Comparison of ENCODE assay signal across 9 cellular contexts in genomic region chr5:133610489-133611356, GRCh38. TPM values are rescaled to one million over a fixed set of nuclear protein-coding genes. Genes with fewer than 3 reads are reported as not detected.
DNase-seq lines count a peak whose midpoint lies in the region; ATAC-seq and TF ChIP-seq lines count a peak whose summit lies in the region.
"Had no signal": no experiment of that assay in that cellular context is flagged by ENCODE, and none has a peak within 500 bp of the region (broad histone marks: within the 10 kb centered on the region; RNA-seq: fewer than 3 reads in every experiment).

No MANE protein-coding gene starts in this region.

- POLR2A ChIA-PET in T-cell (lab: Charles Lee), result no interaction called here

- H3K27ac ChIP-seq in dorsolateral prefrontal cortex (peak overlapping the region in 25 of 59 donors; percentile 10 to 80 (median 65)), liver (ENCODE audit: low read depth in 1 of 2, low read length in 2 of 2) (no peak overlapping the region)
- H3K27ac ChIP-seq: PC-9 had no signal

- ATAC-seq in HG03354 (IDR thresholded peaks at IDR 0.05; ENCODE audit: poor library complexity, severe bottlenecking, unreplicated experiment) (peak; percentile 43), T-cell (replicated peaks in 1 of 4) (peak; percentile 48 to 65 (median 61))

- no peaks in the 10 kb centered on the region for H3K36me3 Mint-ChIP-seq in T-cell

- H3K27me3 Mint-ChIP-seq in T-cell, result peaks cover 41 to 66% of the 10 kb centered on the region in 2 donors

- peaks cover 15 to 18% (median 16%) of the 10 kb centered on the region in 4 donors for H3K4me1 ChIP-seq in liver (ENCODE audit: control insufficient read depth in 4 of 4, insufficient read depth in 4 of 4, low read length in 3 of 4)

- intact Hi-C loops in dorsolateral prefrontal cortex (cut with DNase I), result loop anchor here (5.0 to 10.0 kb wide), 3 partner anchors 186 to 498 kb away; no protein-coding TSS in a partner anchor

- H3K27me3 ChIP-seq in dorsolateral prefrontal cortex, result peaks cover 0 to 68% (median 17%) of the 10 kb centered on the region in 45 donors
- H3K27me3 ChIP-seq in liver (ENCODE audit: control insufficient read depth in 4 of 4, insufficient read depth in 4 of 4, low read length in 3 of 4), result peaks cover 5 to 13% (median 7%) of the 10 kb centered on the region in 4 donors

- no peaks in the 10 kb centered on the region for H3K9me3 ChIP-seq in liver (ENCODE audit: control insufficient read depth in 4 of 4, low read length in 3 of 4)

- no peak overlapping the region for H3K9ac ChIP-seq in liver (ENCODE audit: low read depth in 1 of 2, low read length in 2 of 2)

- H3K36me3 ChIP-seq in liver (ENCODE audit: control insufficient read depth in 4 of 4, insufficient read depth in 3 of 4, low read depth in 1 of 4, low read length in 3 of 4), result no peaks in the 10 kb centered on the region

- H3K4me1 Mint-ChIP-seq in T-cell, result peaks cover 15 to 17% (median 16%) of the 10 kb centered on the region in 3 donors

- CTCF ChIA-PET in T-cell (lab: Charles Lee), result interaction anchor here in 1 of 2 donors (0.5 kb wide), 1 partner anchor 672 kb away, joined by 5 read pairs; no protein-coding TSS in a partner anchor

- in situ Hi-C loops in Caki2 (cut with HindIII; ENCODE audit: low pct_unique_long_range_greater_than_20kb, low sequenced_read_pairs), result no loop called here

- no peaks in the 10 kb centered on the region for H3K9me3 Mint-ChIP-seq in T-cell

- DNase-seq in Caki2 (ENCODE audit: low read depth), result peak; percentile 58
- DNase-seq in T-cell, result peak in 12 of 34 experiments; percentile 4 to 24 (median 14)
- DNase-seq in dorsolateral prefrontal cortex, result peak in 9 of 10 donors; percentile 44 to 82 (median 64)
- DNase-seq in stimulated activated naive CD4-positive, alpha-beta T cell treated with Interleukin-2 at 50 U/mL for 16 hours (lab: John Stamatoyannopoulos, UW), result peak; percentile 6
- no peak for DNase-seq in SKM-1 treated with dmso at 0.1 percent for 144 hours (lab: John Stamatoyannopoulos, UW; ENCODE audit: unreplicated experiment)
- DNase-seq in NCI-H446 treated with DMSO at 0.1 percent for 48 hours (lab: John Stamatoyannopoulos, UW), result no peak

- TF ChIP-seq CTCF in dorsolateral prefrontal cortex (IDR thresholded peaks at IDR 0.05 in 54 of 56, conservative IDR thresholded peaks at IDR 0.05 in 2 of 56; ENCODE audit: low read depth in 1 of 56, partially characterized antibody in 56 of 56) (peak in 55 of 56 donors; percentile 10 to 79 (median 63)), liver (IDR thresholded peaks at IDR 0.05; ENCODE audit: low read depth, low read length, missing input control) (peak; percentile 57)

- H3K27ac Mint-ChIP-seq in T-cell, result no peak overlapping the region

- peak overlapping the region; percentile 57 to 74 (median 71) for H3K4me3 Mint-ChIP-seq in T-cell

- peak; percentile 73 to 75 for TF ChIP-seq RAD21 in liver (IDR thresholded peaks at IDR 0.05)

- WGBS in liver, result 7% methylated on average over 57 of the region's 57 CpGs

- H3K4me3 ChIP-seq in dorsolateral prefrontal cortex, result peak overlapping the region; percentile 37 to 76 (median 61)
- H3K4me3 ChIP-seq in liver (ENCODE audit: low read depth in 1 of 3, low read length in 3 of 3), result peak overlapping the region in 2 of 3 donors; percentile 37 to 50
- H3K4me3 ChIP-seq: PC-9 had no signal

TF ChIP-seq in liver, 16 proteins besides CTCF, POLR2A, EP300 and RAD21:
- TF ChIP-seq HNF4G (IDR thresholded peaks at IDR 0.05) (no peak), HNF4A (conservative IDR thresholded peaks at IDR 0.05) (no peak), REST (IDR thresholded peaks at IDR 0.05) (peak; percentile 96)

RNA-seq across cellular contexts. Expression of gene FSTL4, which starts 1.6 kb away (rescaled TPM):
- total RNA-seq in Caki2 (2014; rRNA removed; shearing (Covaris generic); ENCODE audit: low replicate concordance), result not detected in 2 replicates
- total RNA-seq in T-cell (1 to 10 TPM in 2 of 5 donors, not detected in 3; 1.6 TPM), dorsolateral prefrontal cortex (10 to 100 TPM; 13.3 to 54.6 (median 36.8) TPM), liver (not detected)
- under 1 TPM; 0.02 to 0.18 TPM for polyA plus RNA-seq in liver
- total RNA-seq: PC-9 had no signal

Comparison
In these comparisons a context has a peak if more than half of its experiments do, and no peak if none do; other contexts are left out.
1. DNase-seq: peak in Caki2 (single experiment), dorsolateral prefrontal cortex (9 of 10) and stimulated activated naive CD4-positive, alpha-beta T cell treated with Interleukin-2 at 50 U/mL for 16 hours (single experiment); none in SKM-1 treated with dmso at 0.1 percent for 144 hours (single experiment) and NCI-H446 treated with DMSO at 0.1 percent for 48 hours (single experiment).
2. RNA of gene FSTL4, which starts 1.6 kb away (total RNA-seq): 13.3 to 54.6 TPM in dorsolateral prefrontal cortex; 1.6 TPM in T-cell, not detected in liver and not detected in Caki2; every median in the first group is over 4 times any median in the second.